In genomic region chr17:57946798-57947358, GRCh38 we compare ENCODE assay signal across 8 cellular contexts. TPM values are rescaled to one million over a fixed set of nuclear protein-coding genes. Genes with fewer than 3 reads are reported as not detected.
A peak's percentile ranks its signal among the peaks of the same experiment; 100 is the strongest.
DNase-seq lines count a peak whose midpoint lies in the region; ATAC-seq and TF ChIP-seq lines count a peak whose summit lies in the region.

No MANE protein-coding gene starts in this region.

- ATAC-seq in GM18508 (IDR thresholded peaks at IDR 0.05; ENCODE audit: insufficient read depth, unreplicated experiment) (peak; percentile 73), HG02884 (IDR thresholded peaks at IDR 0.05; ENCODE audit: unreplicated experiment) (peak; percentile 88), omental fat pad (ENCODE audit: low FRiP score) (peak; percentile 49)
- ATAC-seq in activated CD8-positive, alpha-beta T cell treated with anti-CD3 and anti-CD28 coated beads for 36 hours: peak; percentile 83

- CTCF ChIA-PET in activated CD8-positive, alpha-beta T cell treated with anti-CD3 and anti-CD28 coated beads for 36 hours (lab: Charles Lee): interaction anchor here (0.8 to 2.8 kb wide), 11 partner anchors 9 to 224 kb away, joined by 3 to 11 read pairs (median 4); partner anchors contain the start of gene CUEDC1

- no peak for TF ChIP-seq CTCF in AG09309 (IDR thresholded peaks at IDR 0.05; ENCODE audit: control insufficient read depth, insufficient read depth, low read depth, low read length, missing control alignments)
- TF ChIP-seq CTCF in activated CD8-positive, alpha-beta T cell treated with anti-CD3 and anti-CD28 coated beads for 36 hours (IDR thresholded peaks at IDR 0.05): no peak
- TF ChIP-seq CTCF in fibroblast of pulmonary artery (IDR thresholded peaks at IDR 0.05; ENCODE audit: low read length, missing control alignments): no peak
- no peak for TF ChIP-seq CTCF in omental fat pad (IDR thresholded peaks at IDR 0.05)

- peaks cover 32% of the 10 kb centered on the region for H3K4me1 Mint-ChIP-seq in activated CD8-positive, alpha-beta T cell treated with anti-CD3 and anti-CD28 coated beads for 36 hours (ENCODE audit: low read depth)

- H3K4me3 ChIP-seq in AG09309 (ENCODE audit: control insufficient read depth, low read depth, low read length) (peak overlapping the region; percentile 37), fibroblast of pulmonary artery (replicated peaks; ENCODE audit: low read depth, low read length) (peak overlapping the region; percentile 45)

- no peaks in the 10 kb centered on the region for H3K9me3 Mint-ChIP-seq in activated CD8-positive, alpha-beta T cell treated with anti-CD3 and anti-CD28 coated beads for 36 hours

- intact Hi-C loops in activated CD8-positive, alpha-beta T cell treated with anti-CD3 and anti-CD28 coated beads for 36 hours (cut with micrococcal nuclease): no loop called here

- H3K27ac Mint-ChIP-seq in activated CD8-positive, alpha-beta T cell treated with anti-CD3 and anti-CD28 coated beads for 36 hours: no peak overlapping the region

- DNase-seq in AG09309 (ENCODE audit: low read depth) (no peak), NCI-H2029 (lab: John Stamatoyannopoulos, UW) (peak; percentile 59), fibroblast of pulmonary artery (ENCODE audit: low read depth) (peak; percentile 62), omental fat pad (ENCODE audit: low spot score) (no peak), cerebellum (ENCODE audit: low spot score) (no peak)
- DNase-seq in activated CD8-positive, alpha-beta T cell treated with anti-CD3 and anti-CD28 coated beads for 36 hours: peak; percentile 50

- H3K27me3 Mint-ChIP-seq in activated CD8-positive, alpha-beta T cell treated with anti-CD3 and anti-CD28 coated beads for 36 hours: peaks cover 16% of the 10 kb centered on the region

- POLR2A ChIA-PET in activated CD8-positive, alpha-beta T cell treated with anti-CD3 and anti-CD28 coated beads for 36 hours (lab: Charles Lee): interaction anchor here (1.0 to 1.5 kb wide), 5 partner anchors 8 to 60 kb away, joined by 3 to 4 read pairs (median 3); partner anchors contain the start of genes CUEDC1 and SRSF1

- H3K4me3 Mint-ChIP-seq in activated CD8-positive, alpha-beta T cell treated with anti-CD3 and anti-CD28 coated beads for 36 hours: peak overlapping the region; percentile 42

- no peaks in the 10 kb centered on the region for H3K36me3 Mint-ChIP-seq in activated CD8-positive, alpha-beta T cell treated with anti-CD3 and anti-CD28 coated beads for 36 hours (ENCODE audit: low read depth)

RNA-seq across cellular contexts. Expression of gene CUEDC1, which starts 8.3 kb away (rescaled TPM):
- under 1 TPM; 0.29 to 0.40 TPM for total RNA-seq in activated CD8-positive, alpha-beta T cell treated with anti-CD3 and anti-CD28 coated beads for 36 hours
- total RNA-seq in omental fat pad: 10 to 100 TPM; 17.1 to 25.7 (median 22.1) TPM
- 13.3 TPM for total RNA-seq in cerebellum

RNA-seq across cellular contexts. Expression of gene VEZF1, which starts 41.2 kb away (rescaled TPM):
- 10 to 100 TPM; 17.9 to 19.6 TPM for total RNA-seq in activated CD8-positive, alpha-beta T cell treated with anti-CD3 and anti-CD28 coated beads for 36 hours
- total RNA-seq in omental fat pad: 10 to 100 TPM; 45.1 to 50.6 (median 47.6) TPM
- 64.8 TPM for total RNA-seq in cerebellum

Comparison
In these comparisons a context has a peak if more than half of its experiments do, and no peak if none do; other contexts are left out.
1. DNase-seq: peak in NCI-H2029 (single experiment), activated CD8-positive, alpha-beta T cell treated with anti-CD3 and anti-CD28 coated beads for 36 hours (single experiment) and fibroblast of pulmonary artery (single experiment); none in AG09309 (single experiment), omental fat pad (single experiment) and cerebellum (single experiment).
2. RNA of gene CUEDC1, which starts 8.3 kb away (total RNA-seq): 17.1 to 25.7 TPM in omental fat pad and 13.3 TPM in cerebellum (single experiment); 0.29 to 0.40 TPM in activated CD8-positive, alpha-beta T cell treated with anti-CD3 and anti-CD28 coated beads for 36 hours; every median in the first group is over 10 times any median in the second.
3. Peak in every context shown above with its lines, with median percentiles within 50 percentile points of each other: ATAC-seq.